ENCODE assay signal across 1 cellular context in the genomic region with DNA sequence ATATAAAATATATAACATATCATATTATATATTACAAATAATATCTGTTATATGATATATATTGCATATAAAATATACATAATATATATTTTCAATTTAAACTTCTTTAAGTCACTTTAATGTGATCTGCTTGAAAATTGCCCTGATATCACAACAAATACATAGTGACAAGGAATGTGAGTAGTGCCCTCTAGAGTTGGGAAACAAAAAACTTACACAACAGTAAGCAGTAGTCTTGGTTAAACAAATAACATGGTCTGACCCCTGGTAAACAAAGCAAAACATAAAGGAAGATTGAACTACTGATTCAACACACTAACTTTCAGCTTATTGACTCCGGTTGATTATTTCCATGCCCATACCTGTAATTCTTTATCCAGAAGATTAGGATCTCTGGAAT.
TF ChIP-seq lines count a peak whose summit lies in the region.

No MANE protein-coding gene starts in this region.

TF ChIP-seq in H1, 55 proteins besides CTCF, POLR2A, EP300 and RAD21 (continued from another document):
- TF ChIP-seq, protein P1, sequence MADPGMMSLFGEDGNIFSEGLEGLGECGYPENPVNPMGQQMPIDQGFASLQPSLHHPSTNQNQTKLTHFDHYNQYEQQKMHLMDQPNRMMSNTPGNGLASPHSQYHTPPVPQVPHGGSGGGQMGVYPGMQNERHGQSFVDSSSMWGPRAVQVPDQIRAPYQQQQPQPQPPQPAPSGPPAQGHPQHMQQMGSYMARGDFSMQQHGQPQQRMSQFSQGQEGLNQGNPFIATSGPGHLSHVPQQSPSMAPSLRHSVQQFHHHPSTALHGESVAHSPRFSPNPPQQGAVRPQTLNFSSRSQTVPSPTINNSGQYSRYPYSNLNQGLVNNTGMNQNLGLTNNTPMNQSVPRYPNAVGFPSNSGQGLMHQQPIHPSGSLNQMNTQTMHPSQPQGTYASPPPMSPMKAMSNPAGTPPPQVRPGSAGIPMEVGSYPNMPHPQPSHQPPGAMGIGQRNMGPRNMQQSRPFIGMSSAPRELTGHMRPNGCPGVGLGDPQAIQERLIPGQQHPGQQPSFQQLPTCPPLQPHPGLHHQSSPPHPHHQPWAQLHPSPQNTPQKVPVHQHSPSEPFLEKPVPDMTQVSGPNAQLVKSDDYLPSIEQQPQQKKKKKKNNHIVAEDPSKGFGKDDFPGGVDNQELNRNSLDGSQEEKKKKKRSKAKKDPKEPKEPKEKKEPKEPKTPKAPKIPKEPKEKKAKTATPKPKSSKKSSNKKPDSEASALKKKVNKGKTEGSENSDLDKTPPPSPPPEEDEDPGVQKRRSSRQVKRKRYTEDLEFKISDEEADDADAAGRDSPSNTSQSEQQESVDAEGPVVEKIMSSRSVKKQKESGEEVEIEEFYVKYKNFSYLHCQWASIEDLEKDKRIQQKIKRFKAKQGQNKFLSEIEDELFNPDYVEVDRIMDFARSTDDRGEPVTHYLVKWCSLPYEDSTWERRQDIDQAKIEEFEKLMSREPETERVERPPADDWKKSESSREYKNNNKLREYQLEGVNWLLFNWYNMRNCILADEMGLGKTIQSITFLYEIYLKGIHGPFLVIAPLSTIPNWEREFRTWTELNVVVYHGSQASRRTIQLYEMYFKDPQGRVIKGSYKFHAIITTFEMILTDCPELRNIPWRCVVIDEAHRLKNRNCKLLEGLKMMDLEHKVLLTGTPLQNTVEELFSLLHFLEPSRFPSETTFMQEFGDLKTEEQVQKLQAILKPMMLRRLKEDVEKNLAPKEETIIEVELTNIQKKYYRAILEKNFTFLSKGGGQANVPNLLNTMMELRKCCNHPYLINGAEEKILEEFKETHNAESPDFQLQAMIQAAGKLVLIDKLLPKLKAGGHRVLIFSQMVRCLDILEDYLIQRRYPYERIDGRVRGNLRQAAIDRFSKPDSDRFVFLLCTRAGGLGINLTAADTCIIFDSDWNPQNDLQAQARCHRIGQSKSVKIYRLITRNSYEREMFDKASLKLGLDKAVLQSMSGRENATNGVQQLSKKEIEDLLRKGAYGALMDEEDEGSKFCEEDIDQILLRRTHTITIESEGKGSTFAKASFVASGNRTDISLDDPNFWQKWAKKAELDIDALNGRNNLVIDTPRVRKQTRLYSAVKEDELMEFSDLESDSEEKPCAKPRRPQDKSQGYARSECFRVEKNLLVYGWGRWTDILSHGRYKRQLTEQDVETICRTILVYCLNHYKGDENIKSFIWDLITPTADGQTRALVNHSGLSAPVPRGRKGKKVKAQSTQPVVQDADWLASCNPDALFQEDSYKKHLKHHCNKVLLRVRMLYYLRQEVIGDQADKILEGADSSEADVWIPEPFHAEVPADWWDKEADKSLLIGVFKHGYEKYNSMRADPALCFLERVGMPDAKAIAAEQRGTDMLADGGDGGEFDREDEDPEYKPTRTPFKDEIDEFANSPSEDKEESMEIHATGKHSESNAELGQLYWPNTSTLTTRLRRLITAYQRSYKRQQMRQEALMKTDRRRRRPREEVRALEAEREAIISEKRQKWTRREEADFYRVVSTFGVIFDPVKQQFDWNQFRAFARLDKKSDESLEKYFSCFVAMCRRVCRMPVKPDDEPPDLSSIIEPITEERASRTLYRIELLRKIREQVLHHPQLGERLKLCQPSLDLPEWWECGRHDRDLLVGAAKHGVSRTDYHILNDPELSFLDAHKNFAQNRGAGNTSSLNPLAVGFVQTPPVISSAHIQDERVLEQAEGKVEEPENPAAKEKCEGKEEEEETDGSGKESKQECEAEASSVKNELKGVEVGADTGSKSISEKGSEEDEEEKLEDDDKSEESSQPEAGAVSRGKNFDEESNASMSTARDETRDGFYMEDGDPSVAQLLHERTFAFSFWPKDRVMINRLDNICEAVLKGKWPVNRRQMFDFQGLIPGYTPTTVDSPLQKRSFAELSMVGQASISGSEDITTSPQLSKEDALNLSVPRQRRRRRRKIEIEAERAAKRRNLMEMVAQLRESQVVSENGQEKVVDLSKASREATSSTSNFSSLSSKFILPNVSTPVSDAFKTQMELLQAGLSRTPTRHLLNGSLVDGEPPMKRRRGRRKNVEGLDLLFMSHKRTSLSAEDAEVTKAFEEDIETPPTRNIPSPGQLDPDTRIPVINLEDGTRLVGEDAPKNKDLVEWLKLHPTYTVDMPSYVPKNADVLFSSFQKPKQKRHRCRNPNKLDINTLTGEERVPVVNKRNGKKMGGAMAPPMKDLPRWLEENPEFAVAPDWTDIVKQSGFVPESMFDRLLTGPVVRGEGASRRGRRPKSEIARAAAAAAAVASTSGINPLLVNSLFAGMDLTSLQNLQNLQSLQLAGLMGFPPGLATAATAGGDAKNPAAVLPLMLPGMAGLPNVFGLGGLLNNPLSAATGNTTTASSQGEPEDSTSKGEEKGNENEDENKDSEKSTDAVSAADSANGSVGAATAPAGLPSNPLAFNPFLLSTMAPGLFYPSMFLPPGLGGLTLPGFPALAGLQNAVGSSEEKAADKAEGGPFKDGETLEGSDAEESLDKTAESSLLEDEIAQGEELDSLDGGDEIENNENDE (IDR thresholded peaks at IDR 0.05; ENCODE audit: insufficient replicate concordance, low read length) = no peak
- peak; percentile 34; the same call in 1 of the 2 replicates for TF ChIP-seq TEAD4 (IDR thresholded peaks at IDR 0.05; ENCODE audit: low read depth, low read length)
